8 cellular contexts compared by ENCODE assay signal in genomic region chr16:11094075-11094593, GRCh38.
A peak's percentile ranks its signal among the peaks of the same experiment; 100 is the strongest.
DNase-seq lines count a peak whose midpoint lies in the region; ATAC-seq, FAIRE-seq and TF ChIP-seq lines count a peak whose summit lies in the region.

No MANE protein-coding gene starts in this region.

- no peaks in the 10 kb centered on the region for H3K27me3 Mint-ChIP-seq in activated T-helper 17 cell treated with anti-CD3 and anti-CD28 coated beads, Interleukin-2, amount 50 U/mL, for 72 hours
- no peaks in the 10 kb centered on the region for H3K27me3 Mint-ChIP-seq in naive thymus-derived CD4-positive, alpha-beta T cell

- H3K36me3 Mint-ChIP-seq in activated T-helper 17 cell treated with anti-CD3 and anti-CD28 coated beads, Interleukin-2, amount 50 U/mL, for 72 hours (ENCODE audit: low read depth) = peaks cover 13% of the 10 kb centered on the region
- peaks cover 0 to 31% (median 12%) of the 10 kb centered on the region in 5 donors for H3K36me3 Mint-ChIP-seq in naive thymus-derived CD4-positive, alpha-beta T cell

- peaks cover 19 to 33% of the 10 kb centered on the region in 2 donors for H3K4me1 ChIP-seq in naive thymus-derived CD4-positive, alpha-beta T cell (ENCODE audit: control insufficient read depth in 2 of 2, insufficient read depth in 2 of 2, low read length in 2 of 2)

- intact Hi-C loops in naive thymus-derived CD4-positive, alpha-beta T cell (cut with micrococcal nuclease) = loop anchor here (1.0 to 2.0 kb wide), 8 partner anchors 14 to 261 kb away; partner anchors contain the start of gene SOCS1 (in 1 of the 2)

- ATAC-seq in GM21825 (IDR thresholded peaks at IDR 0.05; ENCODE audit: unreplicated experiment) = peak; percentile 61
- ATAC-seq in activated T-helper 17 cell treated with anti-CD3 and anti-CD28 coated beads, Interleukin-2, amount 50 U/mL, for 72 hours (replicated peaks) = peak; percentile 85
- ATAC-seq in naive thymus-derived CD4-positive, alpha-beta T cell = peak; percentile 53

- DNase-seq in GM12891 (ENCODE audit: insufficient read length, low spot score) (peak; percentile 53), NB4 (ENCODE audit: low read depth) (peak; percentile 94), MG63 (no peak), NCI-H526 treated with DMSO at 0.1 percent for 48 hours (lab: John Stamatoyannopoulos, UW) (no peak), NCI-H1092 (lab: John Stamatoyannopoulos, UW) (no peak)
- DNase-seq in naive thymus-derived CD4-positive, alpha-beta T cell = peak in 2 of 9 donors; percentile 7 to 68

- H3K9me3 ChIP-seq in naive thymus-derived CD4-positive, alpha-beta T cell (ENCODE audit: control insufficient read depth in 2 of 3, low read length in 3 of 3) = no peaks in the 10 kb centered on the region
- H3K9me3 ChIP-seq in MG63 = no peaks in the 10 kb centered on the region

- H3K27me3 ChIP-seq in naive thymus-derived CD4-positive, alpha-beta T cell (ENCODE audit: control insufficient read depth in 2 of 2, insufficient read depth in 2 of 2, low read length in 2 of 2) = no peaks in the 10 kb centered on the region
- no peaks in the 10 kb centered on the region for H3K27me3 ChIP-seq in MG63

- TF ChIP-seq POLR2A in GM12891 (IDR thresholded peaks at IDR 0.05; ENCODE audit: low read depth, low read length) (no peak; the same call in 1 of the 2 replicates), NB4 (IDR thresholded peaks at IDR 0.05; ENCODE audit: extremely low read depth, insufficient read length) (no peak)

- H3K4me3 ChIP-seq in NB4 (ENCODE audit: low read depth, low read length) = no peak overlapping the region
- no peak overlapping the region for H3K4me3 ChIP-seq in naive thymus-derived CD4-positive, alpha-beta T cell (ENCODE audit: low read length)
- H3K4me3 ChIP-seq in MG63 = no peak overlapping the region

- CTCF ChIA-PET in naive thymus-derived CD4-positive, alpha-beta T cell (lab: Charles Lee) = no interaction called here

- peak overlapping the region; percentile 97 for H3K27ac Mint-ChIP-seq in activated T-helper 17 cell treated with anti-CD3 and anti-CD28 coated beads, Interleukin-2, amount 50 U/mL, for 72 hours
- H3K27ac Mint-ChIP-seq in naive thymus-derived CD4-positive, alpha-beta T cell = peak overlapping the region; percentile 67 to 92 (median 85)

- peaks cover 0 to 4% (median 0%) of the 10 kb centered on the region in 3 experiments for H3K36me3 ChIP-seq in naive thymus-derived CD4-positive, alpha-beta T cell (ENCODE audit: control insufficient read depth in 2 of 3, insufficient read depth in 3 of 3, low read length in 3 of 3)
- peaks cover 10% of the 10 kb centered on the region for H3K36me3 ChIP-seq in MG63

- H3K4me3 Mint-ChIP-seq in activated T-helper 17 cell treated with anti-CD3 and anti-CD28 coated beads, Interleukin-2, amount 50 U/mL, for 72 hours = peak overlapping the region; percentile 75
- peak overlapping the region in 7 of 10 donors; percentile 31 to 71 (median 63) for H3K4me3 Mint-ChIP-seq in naive thymus-derived CD4-positive, alpha-beta T cell

- TF ChIP-seq CTCF in NB4 (IDR thresholded peaks at IDR 0.05; ENCODE audit: low read depth, low read length) = no peak

- peak; percentile 91 for FAIRE-seq in GM12891 (lab: Jason Lieb, UNC)

- peaks cover 20% of the 10 kb centered on the region for H3K4me1 Mint-ChIP-seq in activated T-helper 17 cell treated with anti-CD3 and anti-CD28 coated beads, Interleukin-2, amount 50 U/mL, for 72 hours
- H3K4me1 Mint-ChIP-seq in naive thymus-derived CD4-positive, alpha-beta T cell = peaks cover 22 to 71% (median 44%) of the 10 kb centered on the region in 7 donors

- H3K27ac ChIP-seq in naive thymus-derived CD4-positive, alpha-beta T cell (ENCODE audit: low read depth, low read length) = peak overlapping the region; percentile 55

- H3K9me3 Mint-ChIP-seq in activated T-helper 17 cell treated with anti-CD3 and anti-CD28 coated beads, Interleukin-2, amount 50 U/mL, for 72 hours = no peaks in the 10 kb centered on the region
- no peaks in the 10 kb centered on the region for H3K9me3 Mint-ChIP-seq in naive thymus-derived CD4-positive, alpha-beta T cell

- POLR2A ChIA-PET in naive thymus-derived CD4-positive, alpha-beta T cell (lab: Charles Lee) = no interaction called here

TF ChIP-seq in GM12891, 5 proteins besides CTCF, POLR2A, EP300 and RAD21:
- TF ChIP-seq POLR2AphosphoS5 (IDR thresholded peaks at IDR 0.05; ENCODE audit: low read depth, low read length) = 0 out of 2 replicates have a peak, but pooled peaks have one; percentile 21
- no peak for TF ChIP-seq POU2F2 (IDR thresholded peaks at IDR 0.05; ENCODE audit: low read depth, low read length)
- TF ChIP-seq SPI1 (IDR thresholded peaks at IDR 0.05; ENCODE audit: low read depth, low read length) = peak; percentile 75

Comparison
In these comparisons a context has a peak if more than half of its experiments do, and no peak if none do; other contexts are left out.
1. DNase-seq: peak in GM12891 (single experiment) and NB4 (single experiment); none in MG63 (single experiment), NCI-H526 treated with DMSO at 0.1 percent for 48 hours (single experiment) and NCI-H1092 (single experiment).
2. Peak in every context shown above with its lines, with median percentiles within 50 percentile points of each other: ATAC-seq.